ENCODE assay signal across 28 cellular contexts in genomic region chr5:106374956-106375355, GRCh38.
"Had no signal": no experiment of that assay in that cellular context is flagged by ENCODE, and none has a peak within 500 bp of the region (broad histone marks: within the 10 kb centered on the region; RNA-seq: fewer than 3 reads in every experiment).

No MANE protein-coding gene starts in this region.

- H3K27ac ChIP-seq: brain microvascular endothelial cell, heart right ventricle, left lung, lower lobe of right lung, neural progenitor cell, suprapubic skin, tibial artery had no signal

- H3K4me1 ChIP-seq: heart right ventricle, left lung, lower lobe of right lung, neural progenitor cell, suprapubic skin, tibial artery had no signal

- H3K27me3 ChIP-seq: brain microvascular endothelial cell, heart right ventricle, left lung, neural progenitor cell, suprapubic skin, tibial artery had no signal

- H3K4me3 ChIP-seq: heart right ventricle, left lung, lower lobe of right lung, neural progenitor cell, suprapubic skin, tibial artery had no signal

- DNase-seq: activated CD4-positive, alpha-beta T cell treated with anti-CD3 and anti-CD28 coated beads for 1 hour; activated CD4-positive, alpha-beta T cell treated with anti-CD3 and anti-CD28 coated beads, Interleukin-2, amount 50 U/mL, for 1 hour; activated CD8-positive, alpha-beta T cell treated with anti-CD3 and anti-CD28 coated beads for 36 hours; activated gamma-delta T cell treated with Interleukin-2 at 50 U/mL for 16 hours; activated naive CD4-positive, alpha-beta T cell treated with anti-CD3 and anti-CD28 coated beads, Interleukin-2, amount 50 U/mL, for 16 hours; activated T-cell treated with anti-CD3 and anti-CD28 coated beads, Interleukin-2, amount 50 U/mL, for 4 hours; amniotic stem cell; brain microvascular endothelial cell; cortex of kidney; effector memory CD8-positive, alpha-beta T cell; foreskin melanocyte; heart right ventricle; left lung; lower lobe of right lung; mesendoderm; natural killer cell; posterior cingulate gyrus; right cardiac atrium; stimulated activated CD4-positive, alpha-beta T cell treated with anti-CD3 and anti-CD28 coated beads, Interleukin-15, amount 100 ng/mL, for 24 hours; stimulated activated CD4-positive, alpha-beta T cell treated with anti-CD3 and anti-CD28 coated beads, Interleukin-2, amount 100 ng/mL, for 24 hours; stimulated activated naive B cell treated with anti-CD40 and anti-IgM and Interleukin-4, amounts not matched to agents 10 μg/mL and 1 μg/mL and 100 μg/mL, for 72 hours; T-helper 17 cell; tibial artery had no signal

- H3K4me2 ChIP-seq: neural progenitor cell had no signal

- ATAC-seq: activated CD8-positive, alpha-beta T cell treated with anti-CD3 and anti-CD28 coated beads for 36 hours; activated T-cell treated with anti-CD3 and anti-CD28 coated beads, Interleukin-2, amount 50 U/mL, for 4 hours; activated T-helper 17 cell treated with anti-CD3 and anti-CD28 coated beads, Interleukin-2, amount 50 U/mL, for 72 hours; effector memory CD8-positive, alpha-beta T cell; heart right ventricle; left lung; lower lobe of right lung; natural killer cell; right cardiac atrium; stimulated activated naive B cell treated with anti-CD40 and anti-IgM and Interleukin-4, amounts not matched to agents 10 μg/mL and 1 μg/mL and 100 μg/mL, for 72 hours; T-helper 17 cell; WTC11 had no signal

- H3K9ac ChIP-seq: neural progenitor cell had no signal

- H3K36me3 ChIP-seq: brain microvascular endothelial cell, heart right ventricle, left lung, lower lobe of right lung, neural progenitor cell, suprapubic skin, tibial artery had no signal

- FAIRE-seq: astrocyte had no signal

- H2AFZ ChIP-seq: neural progenitor cell had no signal
